Comparison of ENCODE assay signal across 11 cellular contexts in the genomic region with DNA sequence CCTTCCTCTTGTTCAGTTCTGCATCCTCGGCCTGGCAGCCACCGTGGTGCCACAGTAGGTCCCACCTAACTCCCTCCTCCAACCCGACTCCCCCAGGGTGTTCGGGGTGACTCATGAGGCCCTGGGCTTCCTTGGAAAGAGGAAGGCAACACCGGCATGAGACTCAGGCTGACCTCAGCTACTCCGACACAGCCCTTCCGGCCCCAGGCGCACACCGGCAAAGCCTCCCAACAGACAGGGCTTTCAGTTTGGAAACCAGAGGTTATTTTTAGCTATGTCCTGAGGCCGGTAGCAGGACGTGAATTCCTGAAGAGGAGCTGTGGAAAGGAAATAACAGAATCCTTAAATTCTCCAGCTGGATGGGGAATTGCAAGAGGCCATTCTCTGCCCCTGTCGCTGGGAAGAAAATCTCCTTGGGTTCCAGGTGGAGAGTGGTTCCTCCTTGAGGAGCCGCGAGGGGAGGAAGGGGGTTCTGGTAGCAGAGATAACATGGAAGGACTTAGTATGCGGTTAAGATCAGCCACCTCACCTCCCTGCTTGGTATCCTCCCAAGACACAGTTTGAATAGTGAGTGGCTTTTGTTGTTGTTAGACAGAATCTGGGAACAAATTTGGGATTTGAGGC. TPM values are rescaled to one million over a fixed set of nuclear protein-coding genes. Genes with fewer than 3 reads are reported as not detected.
A peak's percentile ranks its signal among the peaks of the same experiment; 100 is the strongest.
DNase-seq lines count a peak whose midpoint lies in the region; ATAC-seq and TF ChIP-seq lines count a peak whose summit lies in the region.
"Had no signal": no experiment of that assay in that cellular context is flagged by ENCODE, and none has a peak within 500 bp of the region (broad histone marks: within the 10 kb centered on the region; RNA-seq: fewer than 3 reads in every experiment).

No MANE protein-coding gene starts in this region.

- H3K4me2 ChIP-seq in SK-N-SH = peak overlapping the region; percentile 68

- peaks cover 16 to 17% of the 10 kb centered on the region in 2 experiments for H3K36me3 ChIP-seq in SK-N-SH (replicated peaks in 1 of 2; ENCODE audit: control insufficient read depth in 1 of 2, insufficient read depth in 2 of 2, low read length in 1 of 2)
- H3K36me3 ChIP-seq in esophagus muscularis mucosa = peaks cover 15 to 29% (median 24%) of the 10 kb centered on the region in 4 donors
- H3K36me3 ChIP-seq in HAP-1 (replicated peaks) = no peaks in the 10 kb centered on the region

- no peaks in the 10 kb centered on the region for H3K27me3 ChIP-seq in SK-N-SH (ENCODE audit: insufficient read depth)
- no peaks in the 10 kb centered on the region for H3K27me3 ChIP-seq in esophagus muscularis mucosa
- no peaks in the 10 kb centered on the region for H3K27me3 ChIP-seq in HAP-1 (ENCODE audit: low read depth)

- H3K4me3 Mint-ChIP-seq in CD14-positive monocyte (peak overlapping the region; percentile 47 to 74), neural crest cell (no peak overlapping the region)
- H3K4me3 Mint-ChIP-seq: stimulated activated naive CD8-positive, alpha-beta T cell treated with anti-CD3 and anti-CD28 coated beads, Interleukin-15, Interleukin-2, amounts not matched to agents 100 ng/mL and 50 ng/mL, for 24 hours had no signal

- TF ChIP-seq CTCF in CD14-positive monocyte (IDR thresholded peaks at IDR 0.05) (no peak), SK-N-SH (IDR thresholded peaks at IDR 0.05) (no peak), esophagus muscularis mucosa (IDR thresholded peaks at IDR 0.05) (no peak), neural crest cell (conservative IDR thresholded peaks at IDR 0.05) (no peak)

- peaks cover 28% of the 10 kb centered on the region for H3F3A ChIP-seq in SK-N-SH (replicated peaks; ENCODE audit: insufficient read depth)

- H2AFZ ChIP-seq in SK-N-SH (ENCODE audit: low read depth) = no peak overlapping the region

- H3K36me3 Mint-ChIP-seq in CD14-positive monocyte = peaks cover 5 to 9% of the 10 kb centered on the region in 2 donors
- peaks cover 26% of the 10 kb centered on the region for H3K36me3 Mint-ChIP-seq in neural crest cell (ENCODE audit: low read depth)

- no peaks in the 10 kb centered on the region for H4K20me1 ChIP-seq in SK-N-SH (ENCODE audit: insufficient read depth)

- no peak for TF ChIP-seq RAD21 in SK-N-SH (IDR thresholded peaks at IDR 0.05; ENCODE audit: low read length)

- ATAC-seq in GM18870 (IDR thresholded peaks at IDR 0.05; ENCODE audit: unreplicated experiment) = no peak
- ATAC-seq: HCT116 had no signal

- no peak for TF ChIP-seq POLR2A in esophagus muscularis mucosa (IDR thresholded peaks at IDR 0.05; ENCODE audit: low read depth)

- no peaks in the 10 kb centered on the region for H3K9me3 Mint-ChIP-seq in CD14-positive monocyte
- no peaks in the 10 kb centered on the region for H3K9me3 Mint-ChIP-seq in neural crest cell
- H3K9me3 Mint-ChIP-seq: activated T-helper 2 cell treated with anti-CD3 and anti-CD28 coated beads, Interferon-gamma antibody, Interleukin-2, Interleukin-4, amounts not matched to agents 10 μg/mL and 5 μg/mL and 100 μg/mL, durations not matched to agents 14 hours and 24 hours and 36 hours; stimulated activated naive CD8-positive, alpha-beta T cell treated with anti-CD3 and anti-CD28 coated beads, Interleukin-15, Interleukin-2, amounts not matched to agents 100 ng/mL and 50 ng/mL, for 24 hours had no signal

- H3K27me3 Mint-ChIP-seq in CD14-positive monocyte (ENCODE audit: low read depth in 3 of 3) = peaks cover 4 to 7% (median 5%) of the 10 kb centered on the region in 3 donors
- H3K27me3 Mint-ChIP-seq in neural crest cell (ENCODE audit: low read depth) = no peaks in the 10 kb centered on the region

- H3K4me1 Mint-ChIP-seq in CD14-positive monocyte (peaks cover 14% of the 10 kb centered on the region), neural crest cell (peaks cover 44% of the 10 kb centered on the region)

- WGBS in SK-N-SH (ENCODE audit: low lambda C conversion rate) = 60% methylated on average over 9 of the region's 15 CpGs
- 23% methylated on average over 11 of the region's 15 CpGs for WGBS in esophagus muscularis mucosa

- intact Hi-C loops in CD14-positive monocyte (cut with micrococcal nuclease) = no loop called here
- intact Hi-C loops in esophagus muscularis mucosa (cut with DNase I) = no loop called here

- DNase-seq in CD14-positive monocyte (ENCODE audit: low spot score) (no peak), SK-N-SH (no peak), esophagus muscularis mucosa (ENCODE audit: extremely low spot score) (no peak), neural crest cell (ENCODE audit: low read depth, low spot score) (no peak), HAP-1 (ENCODE audit: low spot score in 2 of 2) (no peak), NCI-H2107 treated with DMSO at 0.1 percent for 48 hours (lab: John Stamatoyannopoulos, UW; ENCODE audit: unreplicated experiment) (no peak), NCI-H526 (lab: John Stamatoyannopoulos, UW) (no peak)

- H3K9me3 ChIP-seq in SK-N-SH (no peaks in the 10 kb centered on the region), esophagus muscularis mucosa (no peaks in the 10 kb centered on the region), HAP-1 (no peaks in the 10 kb centered on the region)

- peak overlapping the region; percentile 79 to 86 for H3K27ac ChIP-seq in SK-N-SH (ENCODE audit: low read depth in 2 of 2, low read length in 1 of 2)
- peak overlapping the region; percentile 81 to 89 (median 83) for H3K27ac ChIP-seq in esophagus muscularis mucosa (replicated peaks in 1 of 4)

- peaks cover 97% of the 10 kb centered on the region for H3K79me2 ChIP-seq in SK-N-SH (ENCODE audit: insufficient read depth)

- H3K27ac Mint-ChIP-seq in CD14-positive monocyte (peak overlapping the region in 1 of 7 donors; percentile 8), neural crest cell (ENCODE audit: unreplicated experiment) (peak overlapping the region; percentile 16)
- H3K27ac Mint-ChIP-seq: activated T-helper 2 cell treated with anti-CD3 and anti-CD28 coated beads, Interferon-gamma antibody, Interleukin-2, Interleukin-4, amounts not matched to agents 10 μg/mL and 5 μg/mL and 100 μg/mL, durations not matched to agents 14 hours and 24 hours and 36 hours; stimulated activated naive CD8-positive, alpha-beta T cell treated with anti-CD3 and anti-CD28 coated beads, Interleukin-15, Interleukin-2, amounts not matched to agents 100 ng/mL and 50 ng/mL, for 24 hours had no signal

- CTCF ChIA-PET in SK-N-SH (lab: Yijun Ruan, JAX) = interaction anchor here (1.8 to 3.8 kb wide), 3 partner anchors 13 to 198 kb away, joined by 5 to 19 read pairs (median 6); no protein-coding TSS in a partner anchor

- H3K9me2 ChIP-seq in SK-N-SH = no peaks in the 10 kb centered on the region

- POLR2A ChIA-PET in SK-N-SH (lab: Yijun Ruan, JAX) = no interaction called here

- H3K4me1 ChIP-seq in SK-N-SH (ENCODE audit: control insufficient read depth in 1 of 2, insufficient read depth in 2 of 2, low read depth in 1 of 2, low read length in 1 of 2) = peaks cover 19 to 61% of the 10 kb centered on the region in 2 experiments
- H3K4me1 ChIP-seq in esophagus muscularis mucosa = peaks cover 77 to 91% (median 87%) of the 10 kb centered on the region in 4 donors
- no peaks in the 10 kb centered on the region for H3K4me1 ChIP-seq in HAP-1

- in situ Hi-C loops in HAP-1 (cut with MboI; ENCODE audit: low sequenced_read_pairs) = no loop called here

- peak overlapping the region; percentile 55 for H3K9ac ChIP-seq in SK-N-SH

- H3K4me3 ChIP-seq in SK-N-SH (ENCODE audit: low read depth in 2 of 2, low read length in 1 of 2) (no peak overlapping the region), esophagus muscularis mucosa (peak overlapping the region in 3 of 4 donors; percentile 2 to 23 (median 8)), HAP-1 (no peak overlapping the region)

- TF ChIP-seq EP300 in SK-N-SH (IDR thresholded peaks at IDR 0.05; ENCODE audit: borderline replicate concordance in 1 of 2, low read depth in 1 of 2, low read length in 1 of 2) (peak in 1 of 2 experiments; percentile 49; a peak in 1 of 4 replicates), esophagus muscularis mucosa (IDR thresholded peaks at IDR 0.05) (no peak)

TF ChIP-seq in SK-N-SH, 30 proteins besides CTCF, POLR2A, EP300 and RAD21 (continues in another document):
- TF ChIP-seq, protein P1, sequence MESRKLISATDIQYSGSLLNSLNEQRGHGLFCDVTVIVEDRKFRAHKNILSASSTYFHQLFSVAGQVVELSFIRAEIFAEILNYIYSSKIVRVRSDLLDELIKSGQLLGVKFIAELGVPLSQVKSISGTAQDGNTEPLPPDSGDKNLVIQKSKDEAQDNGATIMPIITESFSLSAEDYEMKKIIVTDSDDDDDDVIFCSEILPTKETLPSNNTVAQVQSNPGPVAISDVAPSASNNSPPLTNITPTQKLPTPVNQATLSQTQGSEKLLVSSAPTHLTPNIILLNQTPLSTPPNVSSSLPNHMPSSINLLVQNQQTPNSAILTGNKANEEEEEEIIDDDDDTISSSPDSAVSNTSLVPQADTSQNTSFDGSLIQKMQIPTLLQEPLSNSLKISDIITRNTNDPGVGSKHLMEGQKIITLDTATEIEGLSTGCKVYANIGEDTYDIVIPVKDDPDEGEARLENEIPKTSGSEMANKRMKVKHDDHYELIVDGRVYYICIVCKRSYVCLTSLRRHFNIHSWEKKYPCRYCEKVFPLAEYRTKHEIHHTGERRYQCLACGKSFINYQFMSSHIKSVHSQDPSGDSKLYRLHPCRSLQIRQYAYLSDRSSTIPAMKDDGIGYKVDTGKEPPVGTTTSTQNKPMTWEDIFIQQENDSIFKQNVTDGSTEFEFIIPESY (IDR thresholded peaks at IDR 0.05; ENCODE audit: borderline replicate concordance, low read depth) = no peak
- TF ChIP-seq RXRA (IDR thresholded peaks at IDR 0.05; ENCODE audit: borderline replicate concordance, low read depth) = peak; percentile 90; the same call in 1 of the 2 replicates
- no peak for TF ChIP-seq FOXM1 (IDR thresholded peaks at IDR 0.05; ENCODE audit: low read depth)
- peak; percentile 85; the same call in 1 of the 2 replicates for TF ChIP-seq MEF2A (IDR thresholded peaks at IDR 0.05; ENCODE audit: borderline replicate concordance, low read depth)
- peak; percentile 70; the same call in 1 of the 2 replicates for TF ChIP-seq FOSL2 (IDR thresholded peaks at IDR 0.05; ENCODE audit: borderline replicate concordance, low read depth)
- TF ChIP-seq, protein P2, sequence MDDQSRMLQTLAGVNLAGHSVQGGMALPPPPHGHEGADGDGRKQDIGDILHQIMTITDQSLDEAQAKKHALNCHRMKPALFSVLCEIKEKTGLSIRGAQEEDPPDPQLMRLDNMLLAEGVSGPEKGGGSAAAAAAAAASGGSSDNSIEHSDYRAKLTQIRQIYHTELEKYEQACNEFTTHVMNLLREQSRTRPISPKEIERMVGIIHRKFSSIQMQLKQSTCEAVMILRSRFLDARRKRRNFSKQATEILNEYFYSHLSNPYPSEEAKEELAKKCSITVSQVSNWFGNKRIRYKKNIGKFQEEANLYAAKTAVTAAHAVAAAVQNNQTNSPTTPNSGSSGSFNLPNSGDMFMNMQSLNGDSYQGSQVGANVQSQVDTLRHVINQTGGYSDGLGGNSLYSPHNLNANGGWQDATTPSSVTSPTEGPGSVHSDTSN (IDR thresholded peaks at IDR 0.05) = no peak

RNA-seq across cellular contexts. Expression of a gene that starts 24.4 kb away (rescaled TPM):
- polyA plus RNA-seq in CD14-positive monocyte (1 to 10 TPM in 1 of 2 donors, under 1 TPM in 1; 0.75 to 1.1 TPM), SK-N-SH (2012; rRNA removed) (7.3 and 8.5 TPM in 2 replicates)
- 3.9 and 6.2 TPM in 2 replicates for polyA plus RNA-seq in SK-N-SH (2012; cell fraction: cytosol; rRNA removed)
- polyA plus RNA-seq in SK-N-SH (2012; cell fraction: nucleus; rRNA removed) = 31.0 and 36.0 TPM in 2 replicates
- total RNA-seq in esophagus muscularis mucosa (10 to 100 TPM; 19.8 to 41.6 (median 27.9) TPM), neural crest cell (35.0 and 37.7 TPM in 2 replicates)

Comparison
In these comparisons a context has a peak if more than half of its experiments do, and no peak if none do; other contexts are left out.
1. H3K4me3 ChIP-seq: peak in esophagus muscularis mucosa (3 of 4); none in SK-N-SH (0 of 2) and HAP-1 (single experiment).